ENCODE assay signal across 8 cellular contexts in the genomic region with DNA sequence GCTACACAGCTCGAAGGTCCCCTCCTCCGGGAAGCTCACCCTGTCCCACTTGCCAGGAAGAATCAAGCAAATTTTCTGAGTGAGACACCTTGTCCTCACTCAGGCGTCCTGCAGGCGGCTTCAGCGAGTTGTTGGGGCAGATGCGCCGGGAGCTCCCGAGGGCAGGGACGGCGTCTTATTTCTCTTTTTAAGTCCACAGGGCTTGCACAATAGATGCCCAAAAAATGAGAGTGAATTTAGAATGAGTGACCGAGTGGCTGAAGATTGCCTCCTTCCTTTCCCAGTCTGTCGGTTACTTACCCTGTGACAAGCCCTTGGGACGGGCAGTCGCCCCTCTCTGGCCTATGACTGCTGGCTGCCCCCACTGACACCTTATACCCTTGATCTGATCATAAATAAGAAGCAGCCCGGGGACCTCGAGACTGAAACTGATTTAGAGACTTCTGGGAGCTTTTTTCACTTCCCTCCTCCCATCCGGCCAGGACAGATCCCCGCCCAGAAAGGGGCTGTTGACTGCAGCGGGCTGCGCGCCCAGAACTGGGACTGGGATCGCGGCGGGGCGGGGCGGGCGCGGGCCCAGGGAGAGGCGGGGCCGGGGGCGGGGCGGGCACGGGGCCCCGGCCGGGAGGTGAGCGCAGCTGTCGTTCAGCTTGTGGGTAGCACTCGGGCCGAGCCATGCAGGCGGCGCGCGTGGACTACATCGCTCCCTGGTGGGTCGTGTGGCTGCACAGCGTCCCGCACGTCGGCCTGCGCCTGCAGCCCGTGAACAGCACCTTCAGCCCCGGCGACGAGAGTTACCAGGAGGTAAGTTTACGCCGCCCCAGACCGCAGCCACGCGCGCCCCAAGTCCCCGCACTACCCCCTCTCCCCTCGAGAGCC. TPM values are rescaled to one million over a fixed set of nuclear protein-coding genes. Genes with fewer than 3 reads are reported as not detected.
A peak's percentile ranks its signal among the peaks of the same experiment; 100 is the strongest.
DNase-seq lines count a peak whose midpoint lies in the region; ATAC-seq and TF ChIP-seq lines count a peak whose summit lies in the region.

A gene with protein sequence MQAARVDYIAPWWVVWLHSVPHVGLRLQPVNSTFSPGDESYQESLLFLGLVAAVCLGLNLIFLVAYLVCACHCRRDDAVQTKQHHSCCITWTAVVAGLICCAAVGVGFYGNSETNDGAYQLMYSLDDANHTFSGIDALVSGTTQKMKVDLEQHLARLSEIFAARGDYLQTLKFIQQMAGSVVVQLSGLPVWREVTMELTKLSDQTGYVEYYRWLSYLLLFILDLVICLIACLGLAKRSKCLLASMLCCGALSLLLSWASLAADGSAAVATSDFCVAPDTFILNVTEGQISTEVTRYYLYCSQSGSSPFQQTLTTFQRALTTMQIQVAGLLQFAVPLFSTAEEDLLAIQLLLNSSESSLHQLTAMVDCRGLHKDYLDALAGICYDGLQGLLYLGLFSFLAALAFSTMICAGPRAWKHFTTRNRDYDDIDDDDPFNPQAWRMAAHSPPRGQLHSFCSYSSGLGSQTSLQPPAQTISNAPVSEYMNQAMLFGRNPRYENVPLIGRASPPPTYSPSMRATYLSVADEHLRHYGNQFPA (plus strand): TSS at position 659 of the 879 bp plus-strand sequence. CDS start 17 bp downstream, at position 676.

- H3K9me3 ChIP-seq in BE2C (no peaks in the 10 kb centered on the region), liver (ENCODE audit: control insufficient read depth in 4 of 4, low read length in 3 of 4) (no peaks in the 10 kb centered on the region)

- peak within 1 kb of the TSS; percentile 38 to 85 for H3K27ac ChIP-seq in liver (ENCODE audit: low read depth in 1 of 2, low read length in 2 of 2)

- H3K4me3 ChIP-seq in BE2C (ENCODE audit: low read depth, low read length) (peak within 1 kb of the TSS; percentile 63), liver (ENCODE audit: low read depth in 1 of 3, low read length in 3 of 3) (peak within 1 kb of the TSS; percentile 62 to 76 (median 63))

- peak in 1 of 2 donors; percentile 27 for TF ChIP-seq RAD21 in liver (IDR thresholded peaks at IDR 0.05)

- H3K27me3 Mint-ChIP-seq in dendritic cell treated with granulocyte-macrophage colony-stimulating factor and Interleukin-4, amounts not matched to agents 40 ng/mL and 50 ng/mL, for 4 days: no peaks in the 10 kb centered on the region

- peaks cover 33% of the 10 kb centered on the region for H3K4me1 ChIP-seq in BE2C
- H3K4me1 ChIP-seq in liver (ENCODE audit: control insufficient read depth in 4 of 4, insufficient read depth in 4 of 4, low read length in 3 of 4): peaks cover 9 to 33% (median 23%) of the 10 kb centered on the region in 4 donors

- H3K9me3 Mint-ChIP-seq in dendritic cell treated with granulocyte-macrophage colony-stimulating factor and Interleukin-4, amounts not matched to agents 40 ng/mL and 50 ng/mL, for 4 days: no peaks in the 10 kb centered on the region

- H3K27ac Mint-ChIP-seq in dendritic cell treated with granulocyte-macrophage colony-stimulating factor and Interleukin-4, amounts not matched to agents 40 ng/mL and 50 ng/mL, for 4 days: peak within 1 kb of the TSS; percentile 93

- H3K27me3 ChIP-seq in BE2C (no peaks in the 10 kb centered on the region), liver (ENCODE audit: control insufficient read depth in 4 of 4, insufficient read depth in 4 of 4, low read length in 3 of 4) (no peaks in the 10 kb centered on the region)

- peak; percentile 92 for DNase-seq in BE2C
- peak; percentile 61 for DNase-seq in NCI-H526 treated with DMSO at 0.1 percent for 48 hours (lab: John Stamatoyannopoulos, UW)
- peak; percentile 64 for DNase-seq in activated CD4-positive, alpha-beta T cell treated with anti-CD3 and anti-CD28 coated beads, Interleukin-2, amount 50 U/mL, for 1 hour
- peak; percentile 64 to 69 for DNase-seq in stimulated activated CD4-positive, alpha-beta T cell treated with anti-CD3 and anti-CD28 coated beads, Interleukin-4, amount 100 ng/mL, for 4 hours

- ATAC-seq in HG03378 (IDR thresholded peaks at IDR 0.05; ENCODE audit: unreplicated experiment): peak; percentile 43

- peaks cover 90% of the 10 kb centered on the region for H3K4me1 Mint-ChIP-seq in dendritic cell treated with granulocyte-macrophage colony-stimulating factor and Interleukin-4, amounts not matched to agents 40 ng/mL and 50 ng/mL, for 4 days (ENCODE audit: low read depth)

- H3K36me3 ChIP-seq in BE2C: peaks cover 42% of the 10 kb centered on the region
- peaks cover 5 to 20% (median 14%) of the 10 kb centered on the region in 4 donors for H3K36me3 ChIP-seq in liver (ENCODE audit: control insufficient read depth in 4 of 4, insufficient read depth in 3 of 4, low read depth in 1 of 4, low read length in 3 of 4)

- TF ChIP-seq CTCF in BE2C (IDR thresholded peaks at IDR 0.05; ENCODE audit: low read depth, low read length) (no peak), liver (IDR thresholded peaks at IDR 0.05; ENCODE audit: low read depth, low read length, missing input control) (no peak)

- peak within 1 kb of the TSS; percentile 69 to 74 for H3K9ac ChIP-seq in liver (ENCODE audit: low read depth in 1 of 2, low read length in 2 of 2)

- WGBS in liver: 1% methylated on average over 62 of the region's 62 CpGs

- intact Hi-C loops in dendritic cell treated with granulocyte-macrophage colony-stimulating factor and Interleukin-4, amounts not matched to agents 40 ng/mL and 50 ng/mL, for 4 days (cut with micrococcal nuclease): loop anchor here (2.0 to 5.0 kb wide), 3 partner anchors 28 to 149 kb away; partner anchors contain the start of gene BTBD17

- TF ChIP-seq POLR2A in GM19193 (IDR thresholded peaks at IDR 0.05; ENCODE audit: extremely low read depth, insufficient read depth, insufficient read length): peak; percentile 46

- peak within 1 kb of the TSS; percentile 99 for H3K4me3 Mint-ChIP-seq in dendritic cell treated with granulocyte-macrophage colony-stimulating factor and Interleukin-4, amounts not matched to agents 40 ng/mL and 50 ng/mL, for 4 days

- peaks cover 94% of the 10 kb centered on the region for H3K36me3 Mint-ChIP-seq in dendritic cell treated with granulocyte-macrophage colony-stimulating factor and Interleukin-4, amounts not matched to agents 40 ng/mL and 50 ng/mL, for 4 days (ENCODE audit: low read depth)

TF ChIP-seq in liver, 16 proteins besides CTCF, POLR2A, EP300 and RAD21 (continues in another document):
- TF ChIP-seq HNF4G (IDR thresholded peaks at IDR 0.05): no peak
- no peak for TF ChIP-seq FOXA1 (IDR thresholded peaks at IDR 0.05)
- peak; percentile 65 for TF ChIP-seq REST (IDR thresholded peaks at IDR 0.05)
- TF ChIP-seq NR2F2 (IDR thresholded peaks at IDR 0.05): peak; percentile 14
- TF ChIP-seq, protein P1, sequence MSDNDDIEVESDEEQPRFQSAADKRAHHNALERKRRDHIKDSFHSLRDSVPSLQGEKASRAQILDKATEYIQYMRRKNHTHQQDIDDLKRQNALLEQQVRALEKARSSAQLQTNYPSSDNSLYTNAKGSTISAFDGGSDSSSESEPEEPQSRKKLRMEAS (IDR thresholded peaks at IDR 0.05): no peak
- peak in 1 of 2 donors; percentile 20 for TF ChIP-seq HNF4A (conservative IDR thresholded peaks at IDR 0.05)
- no peak for TF ChIP-seq YY1 (IDR thresholded peaks at IDR 0.05)
- no peak for TF ChIP-seq ZBTB33 (IDR thresholded peaks at IDR 0.05)
- TF ChIP-seq GABPA (IDR thresholded peaks at IDR 0.05 in 1 of 2, conservative IDR thresholded peaks at IDR 0.05 in 1 of 2): peak in 1 of 2 donors; percentile 78
- no peak for TF ChIP-seq RXRA (IDR thresholded peaks at IDR 0.05)
- TF ChIP-seq SP1 (IDR thresholded peaks at IDR 0.05): peak; percentile 69
- TF ChIP-seq FOXA2 (IDR thresholded peaks at IDR 0.05): no peak
- no peak for TF ChIP-seq TAF1 (conservative IDR thresholded peaks at IDR 0.05)
- TF ChIP-seq JUND (IDR thresholded peaks at IDR 0.05): no peak

RNA-seq across cellular contexts. Expression of the gene that starts here (rescaled TPM):
- 9.9 TPM for polyA plus RNA-seq in BE2C (2012; ENCODE audit: insufficient read depth, insufficient read length, low read depth)
- total RNA-seq in liver: 1 to 10 TPM; 1.3 to 2.4 TPM
- under 1 TPM; 0.40 to 0.72 TPM for polyA plus RNA-seq in liver

Comparison
In these comparisons a context has a peak if more than half of its experiments do, and no peak if none do; other contexts are left out.
1. Peak in every context shown above with its lines: DNase-seq, ATAC-seq, H3K4me3 ChIP-seq and H3K27ac ChIP-seq.